In the genomic region with DNA sequence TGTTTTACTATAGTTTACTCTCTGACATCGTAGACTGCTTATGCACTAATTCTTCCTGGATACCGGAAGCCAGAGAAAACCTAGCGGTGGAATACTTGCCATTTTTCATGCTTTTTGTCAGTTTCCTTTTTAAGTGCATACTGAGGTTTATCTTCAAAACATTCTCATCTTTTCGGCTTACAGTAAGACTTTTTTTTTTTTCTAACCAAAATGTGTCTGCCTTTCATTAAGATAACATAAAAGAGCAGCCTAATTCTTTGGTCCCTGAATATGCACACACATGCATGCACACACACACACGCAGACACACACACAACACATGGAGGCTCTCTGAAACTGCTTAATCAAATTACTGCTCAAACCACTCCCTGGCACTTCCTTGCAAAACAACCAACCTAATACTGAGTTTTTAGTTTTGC, we compare ENCODE assay signal across 8 cellular contexts. TPM values are rescaled to one million over a fixed set of nuclear protein-coding genes. Genes with fewer than 3 reads are reported as not detected.
DNase-seq lines count a peak whose midpoint lies in the region; ATAC-seq, FAIRE-seq and TF ChIP-seq lines count a peak whose summit lies in the region.

No MANE protein-coding gene starts in this region.

- ATAC-seq in upper lobe of right lung: no peak

- FAIRE-seq in H54 (lab: Jason Lieb, UNC): peak; percentile 87
- no peak for FAIRE-seq in kidney (lab: Jason Lieb, UNC)

- no peaks in the 10 kb centered on the region for H3K27me3 Mint-ChIP-seq in activated T-helper 1 cell treated with anti-CD3 and anti-CD28 coated beads, Interleukin-12 subunit alpha, Interleukin-12 subunit beta, Interleukin-2, Interleukin-4 antibody, amounts not matched to agents 30 ng/mL and 10 ng/mL and 1 ng/mL, durations not matched to agents 14 hours and 24 hours and 36 hours (ENCODE audit: insufficient read depth)

- intact Hi-C loops in activated T-helper 1 cell treated with anti-CD3 and anti-CD28 coated beads, Interleukin-12 subunit alpha, Interleukin-12 subunit beta, Interleukin-2, Interleukin-4 antibody, amounts not matched to agents 30 ng/mL and 10 ng/mL and 1 ng/mL, durations not matched to agents 14 hours and 24 hours and 36 hours (cut with micrococcal nuclease): loop anchor here (1.0 kb wide), 1 partner anchor 37 kb away; no protein-coding TSS in a partner anchor
- intact Hi-C loops in kidney (cut with DNase I) (no loop called here), upper lobe of right lung (cut with DNase I) (no loop called here)

- no peaks in the 10 kb centered on the region for H3K9me3 Mint-ChIP-seq in activated T-helper 1 cell treated with anti-CD3 and anti-CD28 coated beads, Interleukin-12 subunit alpha, Interleukin-12 subunit beta, Interleukin-2, Interleukin-4 antibody, amounts not matched to agents 30 ng/mL and 10 ng/mL and 1 ng/mL, durations not matched to agents 14 hours and 24 hours and 36 hours

- no peaks in the 10 kb centered on the region for H3K27me3 ChIP-seq in upper lobe of right lung

- peak overlapping the region; percentile 78 for H3K27ac Mint-ChIP-seq in activated T-helper 1 cell treated with anti-CD3 and anti-CD28 coated beads, Interleukin-12 subunit alpha, Interleukin-12 subunit beta, Interleukin-2, Interleukin-4 antibody, amounts not matched to agents 30 ng/mL and 10 ng/mL and 1 ng/mL, durations not matched to agents 14 hours and 24 hours and 36 hours

- no peak for TF ChIP-seq POLR2A in H54 (IDR thresholded peaks at IDR 0.05; ENCODE audit: low read depth, low read length)

- H3K36me3 ChIP-seq in kidney (ENCODE audit: control insufficient read depth in 1 of 2, insufficient read depth in 2 of 2, low read length in 2 of 2): no peaks in the 10 kb centered on the region
- H3K36me3 ChIP-seq in upper lobe of right lung: no peaks in the 10 kb centered on the region

- peak overlapping the region; percentile 2 to 28 for H3K9ac ChIP-seq in kidney (ENCODE audit: low read length in 2 of 2)

- H3K27ac ChIP-seq in kidney (ENCODE audit: low read depth in 2 of 2, low read length in 2 of 2) (no peak overlapping the region), upper lobe of right lung (no peak overlapping the region)

- DNase-seq in A172 (ENCODE audit: low spot score) (peak; percentile 4), H54 (ENCODE audit: insufficient read length, low spot score) (no peak), kidney (no peak), upper lobe of right lung (no peak), NCI-H128 (lab: John Stamatoyannopoulos, UW; ENCODE audit: unreplicated experiment) (no peak), NCI-H510A (lab: John Stamatoyannopoulos, UW) (no peak)
- DNase-seq in activated T-helper 1 cell treated with anti-CD3 and anti-CD28 coated beads, Interleukin-12 subunit alpha, Interleukin-12 subunit beta, Interleukin-2, Interleukin-4 antibody, amounts not matched to agents 30 ng/mL and 10 ng/mL and 1 ng/mL, durations not matched to agents 14 hours and 24 hours and 36 hours (ENCODE audit: low spot score): no peak
- no peak for DNase-seq in stimulated activated CD4-positive, alpha-beta T cell treated with anti-CD3 and anti-CD28 coated beads, Interleukin-4, amount 100 ng/mL, for 24 hours

- H3K4me3 Mint-ChIP-seq in activated T-helper 1 cell treated with anti-CD3 and anti-CD28 coated beads, Interleukin-12 subunit alpha, Interleukin-12 subunit beta, Interleukin-2, Interleukin-4 antibody, amounts not matched to agents 30 ng/mL and 10 ng/mL and 1 ng/mL, durations not matched to agents 14 hours and 24 hours and 36 hours: peak overlapping the region; percentile 88

- H3K36me3 Mint-ChIP-seq in activated T-helper 1 cell treated with anti-CD3 and anti-CD28 coated beads, Interleukin-12 subunit alpha, Interleukin-12 subunit beta, Interleukin-2, Interleukin-4 antibody, amounts not matched to agents 30 ng/mL and 10 ng/mL and 1 ng/mL, durations not matched to agents 14 hours and 24 hours and 36 hours (ENCODE audit: low read depth): peaks cover 9% of the 10 kb centered on the region

- H3K4me1 ChIP-seq in kidney (ENCODE audit: control insufficient read depth in 1 of 2, insufficient read depth in 1 of 2, low read depth in 1 of 2, low read length in 2 of 2) (peaks cover 0 to 7% of the 10 kb centered on the region in 2 donors), upper lobe of right lung (peaks cover 15% of the 10 kb centered on the region)

- H3K4me1 Mint-ChIP-seq in activated T-helper 1 cell treated with anti-CD3 and anti-CD28 coated beads, Interleukin-12 subunit alpha, Interleukin-12 subunit beta, Interleukin-2, Interleukin-4 antibody, amounts not matched to agents 30 ng/mL and 10 ng/mL and 1 ng/mL, durations not matched to agents 14 hours and 24 hours and 36 hours (ENCODE audit: low read depth): peaks cover 33% of the 10 kb centered on the region

- H3K9me3 ChIP-seq in kidney (ENCODE audit: control insufficient read depth in 1 of 2, low read length in 2 of 2) (no peaks in the 10 kb centered on the region), upper lobe of right lung (no peaks in the 10 kb centered on the region)

- peak overlapping the region; percentile 80 to 86 for H3K4me3 ChIP-seq in kidney (ENCODE audit: low read length in 2 of 2)
- H3K4me3 ChIP-seq in upper lobe of right lung: peak overlapping the region; percentile 73

- no peak for TF ChIP-seq CTCF in kidney (IDR thresholded peaks at IDR 0.05; ENCODE audit: borderline replicate concordance, extremely low read depth, insufficient read depth)
- no peak for TF ChIP-seq CTCF in upper lobe of right lung (IDR thresholded peaks at IDR 0.05)

RNA-seq across cellular contexts. Expression of gene ZNF445, which starts 1.3 kb away (rescaled TPM):
- 4.6 and 5.4 TPM in 2 replicates for total RNA-seq in A172 (2014; rRNA removed; shearing (Covaris generic))
- 18.7 and 19.3 TPM in 2 replicates for total RNA-seq in activated T-helper 1 cell treated with anti-CD3 and anti-CD28 coated beads, Interleukin-12 subunit alpha, Interleukin-12 subunit beta, Interleukin-2, Interleukin-4 antibody, amounts not matched to agents 30 ng/mL and 10 ng/mL and 1 ng/mL, durations not matched to agents 14 hours and 24 hours and 36 hours
- total RNA-seq in kidney (19.6 TPM), upper lobe of right lung (19.8 TPM)
- polyA plus RNA-seq in kidney (ENCODE audit: insufficient read depth, low read depth, low replicate concordance): 2.3 TPM
